ENCODE assay signal across 8 cellular contexts in the genomic region with DNA sequence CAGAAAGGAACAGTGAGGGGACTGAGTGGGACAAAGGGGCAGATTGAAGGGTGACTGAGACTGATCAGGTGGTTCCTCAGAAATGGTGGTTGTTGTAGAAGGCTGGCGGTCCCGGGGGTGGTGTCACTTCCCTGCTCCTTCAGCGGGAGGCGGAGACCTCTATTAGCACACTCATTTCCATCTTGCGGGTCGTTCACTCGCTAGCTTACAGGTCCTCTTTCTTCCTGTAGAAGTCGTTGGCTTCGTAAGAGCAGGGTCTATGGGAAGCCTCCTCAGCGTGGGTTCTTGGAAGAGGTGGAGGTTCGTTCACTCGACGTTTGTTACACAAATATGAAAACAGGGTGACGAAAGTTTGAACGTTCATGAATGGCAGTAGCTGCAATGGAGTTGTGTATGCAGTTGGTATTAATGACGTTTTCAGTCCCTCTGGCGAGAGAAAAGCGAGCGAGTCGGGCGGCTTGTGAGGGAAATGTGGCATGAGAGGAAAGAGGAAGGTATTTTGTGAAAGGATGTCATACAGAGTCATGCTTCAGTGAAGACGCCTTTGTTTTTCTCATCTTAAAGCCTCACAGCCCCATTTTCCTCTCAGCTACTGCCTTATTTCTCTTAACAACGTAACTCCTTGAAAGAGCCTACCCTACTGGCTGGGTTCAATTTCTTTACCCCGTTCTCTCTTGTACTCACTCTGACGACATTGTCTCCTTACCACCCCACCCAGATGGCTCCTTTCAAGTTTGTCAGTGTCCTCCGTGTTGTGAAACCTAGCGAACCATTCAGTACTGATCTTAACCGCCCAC. TPM values are rescaled to one million over a fixed set of nuclear protein-coding genes. Genes with fewer than 3 reads are reported as not detected.
DNase-seq lines count a peak whose midpoint lies in the region; ATAC-seq, FAIRE-seq and TF ChIP-seq lines count a peak whose summit lies in the region.

No MANE protein-coding gene starts in this region.

- peak overlapping the region; percentile 90; the same call in 1 of the 2 replicates for H4K8ac ChIP-seq in H1 (ENCODE audit: extremely low read depth, insufficient read depth, low read length)

- POLR2A ChIA-PET in activated CD4-positive, alpha-beta T cell treated with anti-CD3 and anti-CD28 coated beads, Interleukin-2, amount 10 ng/mL, durations not matched to agents 7 days and 5 days (lab: Charles Lee), result interaction anchor here (0.6 to 0.9 kb wide), 2 partner anchors 135 to 168 kb away, joined by 3 to 4 read pairs; a partner anchor contains a TSS
- POLR2A ChIA-PET in H1 (lab: Charles Lee; ENCODE audit: partially characterized antibody), result interaction anchor here (0.9 to 1.8 kb wide), 11 partner anchors 9 to 325 kb away, joined by 3 to 7 read pairs (median 3); a partner anchor contains a TSS

- H3K18ac ChIP-seq in H1 (ENCODE audit: extremely low read depth, low read length), result peak overlapping the region; percentile 99

- 47% methylated on average over 28 of the region's 28 CpGs; no CpG with 5 or more reads in 1 of the 2 experiments for WGBS in H1 (ENCODE audit: extremely low coverage in 1 of 2, insufficient coverage in 1 of 2, insufficient read length in 1 of 2, insufficient replicate concordance in 2 of 2, low coverage in 1 of 2, low lambda C conversion rate in 2 of 2, missing lambda C conversion rate in 1 of 2), 2 experiments

- H3K14ac ChIP-seq in H1 (ENCODE audit: insufficient read length), result no peak overlapping the region

- H2AFZ ChIP-seq in H1 (ENCODE audit: low read length), result peak overlapping the region; percentile 87

- no peak for TF ChIP-seq POLR2A in H1 (IDR thresholded peaks at IDR 0.05; ENCODE audit: control extremely low read depth in 1 of 2, low read depth in 2 of 2, low read length in 2 of 2)

- DNase-seq in Right ventricle myocardium inferior (ENCODE audit: missing footprints), result peak; percentile 77
- DNase-seq in cardiac septum (ENCODE audit: low spot score), result no peak
- DNase-seq in NCI-H345 (lab: John Stamatoyannopoulos, UW), result peak; percentile 73
- DNase-seq in activated CD4-positive, alpha-beta T cell treated with anti-CD3 and anti-CD28 coated beads, Interleukin-2, amount 10 ng/mL, durations not matched to agents 7 days and 5 days, result peak; percentile 59
- no peak for DNase-seq in H1 (ENCODE audit: low read depth in 1 of 2, low spot score in 2 of 2)
- peak; percentile 56 to 81 (median 64) for DNase-seq in mucosa of descending colon
- peak; percentile 64 to 73 for DNase-seq in stimulated activated naive CD8-positive, alpha-beta T cell treated with anti-CD3 and anti-CD28 coated beads, Interleukin-15, amount 100 ng/mL, for 72 hours

- H3K36me3 Mint-ChIP-seq in activated CD4-positive, alpha-beta T cell treated with anti-CD3 and anti-CD28 coated beads, Interleukin-2, amount 10 ng/mL, durations not matched to agents 7 days and 5 days (ENCODE audit: low read depth), result peaks cover 6% of the 10 kb centered on the region

- H3K9me3 Mint-ChIP-seq in activated CD4-positive, alpha-beta T cell treated with anti-CD3 and anti-CD28 coated beads, Interleukin-2, amount 10 ng/mL, durations not matched to agents 7 days and 5 days, result peaks cover 6% of the 10 kb centered on the region
- peaks cover 6 to 7% of the 10 kb centered on the region in 2 donors for H3K9me3 Mint-ChIP-seq in stimulated activated naive CD8-positive, alpha-beta T cell treated with anti-CD3 and anti-CD28 coated beads, Interleukin-15, amount 100 ng/mL, for 72 hours

- TF ChIP-seq EP300 in H1 (IDR thresholded peaks at IDR 0.05; ENCODE audit: borderline replicate concordance in 1 of 2, low read depth in 2 of 2, low read length in 2 of 2), result no peak

- peak overlapping the region; percentile 9 for H3K56ac ChIP-seq in H1 (replicated peaks; ENCODE audit: insufficient read length, low read depth, low read length)

- H3K4me1 ChIP-seq in H1 (replicated peaks in 1 of 4; ENCODE audit: control insufficient read depth in 3 of 4, insufficient read depth in 4 of 4, low read length in 3 of 4) (peaks cover 0 to 2% (median 0%) of the 10 kb centered on the region in 4 experiments; a peak in 2 of 7 replicates), mucosa of descending colon (ENCODE audit: low read depth) (no peaks in the 10 kb centered on the region)

- ATAC-seq in Right ventricle myocardium inferior, result peak; percentile 53
- peak; percentile 23 for ATAC-seq in HG02885 (IDR thresholded peaks at IDR 0.05; ENCODE audit: poor library complexity, unreplicated experiment)
- ATAC-seq in mucosa of descending colon, result peak; percentile 71
- ATAC-seq in stimulated activated naive CD8-positive, alpha-beta T cell treated with anti-CD3 and anti-CD28 coated beads, Interleukin-15, amount 100 ng/mL, for 72 hours, result peak; percentile 83

- H3K36me3 ChIP-seq in H1 (ENCODE audit: control insufficient read depth in 2 of 4, insufficient read depth in 4 of 4, low read length in 3 of 4) (no peaks in the 10 kb centered on the region), mucosa of descending colon (ENCODE audit: low read depth) (no peaks in the 10 kb centered on the region)

- H4K5ac ChIP-seq in H1 (ENCODE audit: insufficient read length, low read depth, low read length), result peak overlapping the region; percentile 74

- no peak for TF ChIP-seq CTCF in H1 (IDR thresholded peaks at IDR 0.05; ENCODE audit: control extremely low read depth in 1 of 3, insufficient read depth in 1 of 3, low read depth in 1 of 3, low read length in 3 of 3)
- TF ChIP-seq CTCF in mucosa of descending colon (IDR thresholded peaks at IDR 0.05), result no peak

- peak overlapping the region; percentile 85 for H3K4me3 Mint-ChIP-seq in activated CD4-positive, alpha-beta T cell treated with anti-CD3 and anti-CD28 coated beads, Interleukin-2, amount 10 ng/mL, durations not matched to agents 7 days and 5 days
- H3K4me3 Mint-ChIP-seq in stimulated activated naive CD8-positive, alpha-beta T cell treated with anti-CD3 and anti-CD28 coated beads, Interleukin-15, amount 100 ng/mL, for 72 hours, result peak overlapping the region; percentile 91 to 99

- H3K23me2 ChIP-seq in H1 (ENCODE audit: low read depth, low read length), result peaks cover 5% of the 10 kb centered on the region

- peak overlapping the region; percentile 93; the same call in 1 of the 2 replicates for H2BK12ac ChIP-seq in H1 (ENCODE audit: low read depth, low read length)

- peak overlapping the region; percentile 90; the same call in 1 of the 2 replicates for H2BK5ac ChIP-seq in H1 (ENCODE audit: low read depth, low read length)

- CTCF ChIA-PET in activated CD4-positive, alpha-beta T cell treated with anti-CD3 and anti-CD28 coated beads, Interleukin-2, amount 10 ng/mL, durations not matched to agents 7 days and 5 days (lab: Charles Lee), result interaction anchor here (0.8 kb wide), 1 partner anchor 12 kb away, joined by 3 read pairs; no protein-coding TSS in a partner anchor
- CTCF ChIA-PET in H1 (lab: Charles Lee; ENCODE audit: partially characterized antibody), result interaction anchor here (1.2 to 3.1 kb wide), 4 partner anchors 9 to 294 kb away, joined by 3 to 13 read pairs (median 6); no protein-coding TSS in a partner anchor

- H3K9ac ChIP-seq in H1 (replicated peaks in 1 of 4; ENCODE audit: extremely low read depth in 1 of 4, low read depth in 3 of 4, low read length in 3 of 4), result peak overlapping the region in 3 of 4 experiments; percentile 46 to 68 (median 58); a peak in 5 of 7 replicates

- H3K27me3 ChIP-seq in H1 (replicated peaks in 1 of 4; ENCODE audit: control insufficient read depth in 3 of 4, extremely low read depth in 1 of 4, insufficient read depth in 3 of 4, low read length in 3 of 4), result peaks cover 0 to 13% (median 4%) of the 10 kb centered on the region in 4 experiments; a peak in 4 of 7 replicates

- no peaks in the 10 kb centered on the region; the same call in 1 of the 2 replicates for H3K79me1 ChIP-seq in H1 (ENCODE audit: low read depth, low read length)

- no peak overlapping the region for H3K4ac ChIP-seq in H1 (replicated peaks; ENCODE audit: insufficient read length, low read depth, low read length)

- H2BK15ac ChIP-seq in H1 (ENCODE audit: low read length), result peak overlapping the region; percentile 97

- peak overlapping the region; percentile 61 for H4K91ac ChIP-seq in H1 (replicated peaks; ENCODE audit: insufficient read length, low read length)

- H2BK120ac ChIP-seq in H1 (replicated peaks; ENCODE audit: low read depth, low read length), result no peak overlapping the region

- peak overlapping the region; percentile 37; the same call in 1 of the 2 replicates for H3K27ac ChIP-seq in H1 (ENCODE audit: low read depth, low read length)

- H4K20me1 ChIP-seq in H1 (replicated peaks in 1 of 2; ENCODE audit: control insufficient read depth in 1 of 2, insufficient read depth in 2 of 2, low read length in 2 of 2), result no peaks in the 10 kb centered on the region

- TF ChIP-seq RAD21 in H1 (IDR thresholded peaks at IDR 0.05 in 1 of 2, conservative IDR thresholded peaks at IDR 0.05 in 1 of 2; ENCODE audit: low read depth in 2 of 2, low read length in 2 of 2), result no peak

- H2BK20ac ChIP-seq in H1 (ENCODE audit: low read length), result no peak overlapping the region

- peaks cover 0 to 4% of the 10 kb centered on the region in 2 experiments; a peak in 1 of 4 replicates for H3K9me3 ChIP-seq in H1 (ENCODE audit: insufficient read depth in 2 of 2, low read depth in 1 of 2, low read length in 1 of 2)
- H3K9me3 ChIP-seq in mucosa of descending colon, result no peaks in the 10 kb centered on the region

- intact Hi-C loops in Right ventricle myocardium inferior (cut with DNase I) (no loop called here), cardiac septum (cut with DNase I) (loop anchor here (5.0 kb wide), 1 partner anchor 47 kb away; no protein-coding TSS in a partner anchor), mucosa of descending colon (cut with DNase I, micrococcal nuclease) (no loop called here)

- no peaks in the 10 kb centered on the region for H3K79me2 ChIP-seq in H1 (ENCODE audit: control insufficient read depth in 1 of 2, insufficient read depth in 2 of 2, low read length in 2 of 2)

- H2AK5ac ChIP-seq in H1 (ENCODE audit: low read depth, low read length), result no peak overlapping the region; the same call in 1 of the 2 replicates

- peak overlapping the region; percentile 89 for H3K27ac Mint-ChIP-seq in activated CD4-positive, alpha-beta T cell treated with anti-CD3 and anti-CD28 coated beads, Interleukin-2, amount 10 ng/mL, durations not matched to agents 7 days and 5 days
- H3K27ac Mint-ChIP-seq in stimulated activated naive CD8-positive, alpha-beta T cell treated with anti-CD3 and anti-CD28 coated beads, Interleukin-15, amount 100 ng/mL, for 72 hours, result peak overlapping the region; percentile 87 to 97

- no peak overlapping the region for H3K23ac ChIP-seq in H1 (ENCODE audit: insufficient read length)

- peaks cover 26% of the 10 kb centered on the region for H3K4me1 Mint-ChIP-seq in activated CD4-positive, alpha-beta T cell treated with anti-CD3 and anti-CD28 coated beads, Interleukin-2, amount 10 ng/mL, durations not matched to agents 7 days and 5 days
- H3K4me1 Mint-ChIP-seq in stimulated activated naive CD8-positive, alpha-beta T cell treated with anti-CD3 and anti-CD28 coated beads, Interleukin-15, amount 100 ng/mL, for 72 hours, result peaks cover 26% of the 10 kb centered on the region

- H3K4me2 ChIP-seq in H1 (ENCODE audit: insufficient read depth in 1 of 2, low read depth in 2 of 2, low read length in 2 of 2), result peak overlapping the region; percentile 88 to 98

- no peak for FAIRE-seq in H1 (lab: Jason Lieb, UNC)

- H3K4me3 ChIP-seq in H1 (ENCODE audit: extremely low read depth in 1 of 4, insufficient read depth in 2 of 4, low read depth in 3 of 4, low read length in 4 of 4), result peak overlapping the region; percentile 49 to 69 (median 60)
- peak overlapping the region; percentile 60 for H3K4me3 ChIP-seq in mucosa of descending colon

- H3K27me3 Mint-ChIP-seq in activated CD4-positive, alpha-beta T cell treated with anti-CD3 and anti-CD28 coated beads, Interleukin-2, amount 10 ng/mL, durations not matched to agents 7 days and 5 days, result peaks cover 16% of the 10 kb centered on the region
- peaks cover 10% of the 10 kb centered on the region for H3K27me3 Mint-ChIP-seq in stimulated activated naive CD8-positive, alpha-beta T cell treated with anti-CD3 and anti-CD28 coated beads, Interleukin-15, amount 100 ng/mL, for 72 hours

RNA-seq across cellular contexts. Expression of a gene that starts 0.7 kb away (rescaled TPM):
- total RNA-seq in Right ventricle myocardium inferior (2.0 TPM), cardiac septum (3.0 TPM), mucosa of descending colon (10 to 100 TPM in 1 of 3 donors, 1 to 10 TPM in 2; 2.7 to 15.3 (median 4.7) TPM)
- total RNA-seq in activated CD4-positive, alpha-beta T cell treated with anti-CD3 and anti-CD28 coated beads, Interleukin-2, amount 10 ng/mL, durations not matched to agents 7 days and 5 days, result 1 to 10 TPM; 3.5 TPM
- 1.3 and 2.0 TPM in 2 replicates for total RNA-seq in H1 (2021; fragmentation: NEBNext Ultra II Directional; extraction: Animal tissue kit (Norgen Biotek cat#: 25700))
- polyA plus RNA-seq in H1 (2011; rRNA removed), result 0.12 and 0.47 TPM in 2 replicates
- polyA plus RNA-seq in H1 (2011; cell fraction: cytosol; rRNA removed), result 0.53 TPM
- polyA plus RNA-seq in H1 (2011; cell fraction: nucleus; rRNA removed), result 0.53 TPM
- polyA plus RNA-seq in H1 (2012, experiment 1 of 2), result 0.71 to 2.0 TPM (median 1.2 TPM) in 4 replicates
- not detected for polyA plus RNA-seq in H1 (2012, experiment 2 of 2)
- polyA plus RNA-seq in H1 (2013, experiment 1 of 2), result 1.0 TPM
- polyA plus RNA-seq in H1 (2013, experiment 2 of 2), result 0.75 TPM
- polyA minus RNA-seq in H1 (2011; rRNA and poly(A)+ RNA removed), result 0.95 and 1.2 TPM in 2 replicates
- 2.2 TPM for polyA minus RNA-seq in H1 (2011; cell fraction: cytosol; rRNA and poly(A)+ RNA removed)
- 3.2 TPM for polyA minus RNA-seq in H1 (2011; cell fraction: nucleus; rRNA and poly(A)+ RNA removed)

Comparison
In these comparisons a context has a peak if more than half of its experiments do, and no peak if none do; other contexts are left out.
1. DNase-seq: peak in Right ventricle myocardium inferior (single experiment), NCI-H345 (single experiment), activated CD4-positive, alpha-beta T cell treated with anti-CD3 and anti-CD28 coated beads, Interleukin-2, amount 10 ng/mL, durations not matched to agents 7 days and 5 days (single experiment), mucosa of descending colon (3 of 3) and stimulated activated naive CD8-positive, alpha-beta T cell treated with anti-CD3 and anti-CD28 coated beads, Interleukin-15, amount 100 ng/mL, for 72 hours (2 of 2); none in cardiac septum (single experiment) and H1 (0 of 2).
2. ATAC-seq: peak in every context shown above with its lines; median percentile 83 in stimulated activated naive CD8-positive, alpha-beta T cell treated with anti-CD3 and anti-CD28 coated beads, Interleukin-15, amount 100 ng/mL, for 72 hours; 71 in mucosa of descending colon; 53 in Right ventricle myocardium inferior; 23 in HG02885.